In the genomic region with DNA sequence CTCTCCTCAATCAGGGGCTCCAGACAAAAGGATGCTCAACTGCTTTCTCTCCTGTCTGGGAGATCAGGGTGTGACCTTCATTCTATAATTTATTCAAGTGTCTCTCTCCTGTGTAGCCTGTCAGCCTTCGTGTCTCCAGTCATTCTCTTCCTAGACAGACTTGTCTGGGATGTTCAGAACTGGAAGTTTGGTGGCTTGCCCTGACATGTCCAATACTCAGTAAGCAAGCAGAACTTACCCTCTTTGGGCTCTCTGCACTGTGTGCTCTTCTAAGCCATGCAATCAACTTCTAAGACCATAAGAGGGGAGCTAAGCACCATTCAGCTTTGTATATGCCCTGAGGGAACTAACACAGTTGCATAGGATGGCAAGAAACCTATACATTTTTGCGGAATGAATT, we compare ENCODE assay signal across 15 cellular contexts. TPM values are rescaled to one million over a fixed set of nuclear protein-coding genes. Genes with fewer than 3 reads are reported as not detected.
DNase-seq lines count a peak whose midpoint lies in the region; ATAC-seq, FAIRE-seq and TF ChIP-seq lines count a peak whose summit lies in the region.
"Had no signal": no experiment of that assay in that cellular context is flagged by ENCODE, and none has a peak within 500 bp of the region (broad histone marks: within the 10 kb centered on the region; RNA-seq: fewer than 3 reads in every experiment).

No MANE protein-coding gene starts in this region.

- WGBS in IMR-90 (ENCODE audit: extremely low coverage in 2 of 2, insufficient read length in 1 of 2), 2 experiments: no CpG with 5 or more reads among the region's 2 CpGs

- peak overlapping the region; percentile 82 for H4K5ac ChIP-seq in IMR-90 (ENCODE audit: low read depth, low read length)

- intact Hi-C loops in IMR-90 (cut with micrococcal nuclease): no loop called here
- intact Hi-C loops in colonic mucosa (cut with DNase I): no loop called here

- no peak overlapping the region for H2AK5ac ChIP-seq in IMR-90 (ENCODE audit: low read depth, low read length)

- H3K9ac ChIP-seq in IMR-90 (ENCODE audit: low read depth, low read length) (peak overlapping the region; percentile 14; the same call in 1 of the 2 replicates), colonic mucosa (ENCODE audit: low read depth in 2 of 2, low read length in 2 of 2) (no peak overlapping the region)

- peak overlapping the region; percentile 88 for H2BK120ac ChIP-seq in IMR-90 (ENCODE audit: low read depth, low read length)

- ATAC-seq in IMR-90 (ENCODE audit: low read depth): peak; percentile 72

- H3K27me3 ChIP-seq in IMR-90 (ENCODE audit: control insufficient read depth, insufficient read depth, low read length): peaks cover 7% of the 10 kb centered on the region
- no peaks in the 10 kb centered on the region for H3K27me3 ChIP-seq in colonic mucosa
- no peaks in the 10 kb centered on the region for H3K27me3 ChIP-seq in neuron (ENCODE audit: insufficient read depth, low read length)

- peak overlapping the region; percentile 39 to 86; a peak in 3 of 4 replicates for H4K8ac ChIP-seq in IMR-90 (ENCODE audit: low read depth in 2 of 2, low read length in 2 of 2)

- FAIRE-seq in frontal cortex (lab: Jason Lieb, UNC): no peak
- FAIRE-seq: HTR-8/SVneo had no signal

- H3K23ac ChIP-seq in IMR-90 (ENCODE audit: low read depth, low read length): peak overlapping the region; percentile 4; the same call in 1 of the 2 replicates

- peaks cover 4% of the 10 kb centered on the region; the same call in 1 of the 2 replicates for H3K9me1 ChIP-seq in IMR-90 (ENCODE audit: insufficient read depth, low read length)

- H2BK20ac ChIP-seq in IMR-90 (ENCODE audit: low read depth, low read length): peak overlapping the region; percentile 76

- H3K36me3 ChIP-seq in IMR-90 (ENCODE audit: control insufficient read depth, insufficient read depth, low read length): no peaks in the 10 kb centered on the region
- H3K36me3 ChIP-seq in colonic mucosa: no peaks in the 10 kb centered on the region
- H3K36me3 ChIP-seq in neuron (ENCODE audit: insufficient read depth, low read length): no peaks in the 10 kb centered on the region
- H3K36me3 ChIP-seq: thoracic aorta had no signal

- H2AFZ ChIP-seq in IMR-90 (replicated peaks; ENCODE audit: low read length, poor library complexity) (peak overlapping the region; percentile 72), neuron (ENCODE audit: low read depth, low read length) (peak overlapping the region; percentile 0)

- no peak overlapping the region for H2BK15ac ChIP-seq in IMR-90 (ENCODE audit: low read depth, low read length)

- no peak for TF ChIP-seq CTCF in IMR-90 (conservative IDR thresholded peaks at IDR 0.05; ENCODE audit: low read depth, low read length)
- no peak for TF ChIP-seq CTCF in colonic mucosa (IDR thresholded peaks at IDR 0.05)

- H3K4ac ChIP-seq in IMR-90 (ENCODE audit: low read depth, low read length): peak overlapping the region; percentile 71

- peak overlapping the region; percentile 28; the same call in 1 of the 2 replicates for H3K4me2 ChIP-seq in IMR-90 (ENCODE audit: low read depth, low read length)

- H4K91ac ChIP-seq in IMR-90 (ENCODE audit: insufficient read depth, low read depth, low read length): peak overlapping the region; percentile 62

- TF ChIP-seq POLR2A in IMR-90 (IDR thresholded peaks at IDR 0.05; ENCODE audit: low read depth, low read length) (no peak), erythroblast (IDR thresholded peaks at IDR 0.05; ENCODE audit: low read length) (no peak)

- peak overlapping the region; percentile 29; the same call in 1 of the 2 replicates for H3K27ac ChIP-seq in IMR-90 (ENCODE audit: insufficient read depth, low read length)
- no peak overlapping the region for H3K27ac ChIP-seq in colonic mucosa
- H3K27ac ChIP-seq: thoracic aorta had no signal

- DNase-seq in IMR-90 (peak; percentile 11), NCI-H510A (lab: John Stamatoyannopoulos, UW) (peak; percentile 63), colonic mucosa (peak; percentile 20), frontal cortex (ENCODE audit: low spot score in 2 of 2) (no peak), HuH-7.5 (ENCODE audit: low spot score) (no peak), erythroblast (lab: John Stamatoyannopoulos, UW) (no peak), germinal center (ENCODE audit: low spot score) (no peak)
- DNase-seq: activated CD4-positive, alpha-beta T cell treated with anti-CD3 and anti-CD28 coated beads for 1 hour; activated T-cell treated with anti-CD3 and anti-CD28 coated beads, Interleukin-2, amount 50 U/mL, for 24 hours; amniotic stem cell; NCI-H1694 treated with DMSO at 0.1 percent for 48 hours had no signal

- H3K4me3 ChIP-seq in IMR-90 (ENCODE audit: insufficient read depth, low read depth, low read length) (no peak overlapping the region), colonic mucosa (no peak overlapping the region), neuron (ENCODE audit: low read length) (no peak overlapping the region)
- H3K4me3 ChIP-seq: thoracic aorta had no signal

- peak overlapping the region; percentile 58 for H3K14ac ChIP-seq in IMR-90 (replicated peaks; ENCODE audit: low read depth, low read length)

- CTCF ChIA-PET in IMR-90 (lab: Yijun Ruan, JAX): interaction anchor here (0.6 kb wide), 1 partner anchor 1403 kb away, joined by 3 read pairs; no protein-coding TSS in a partner anchor

- in situ Hi-C loops in IMR-90 (cut with MboI; ENCODE audit: low sequenced_read_pairs): no loop called here

- TF ChIP-seq RAD21 in IMR-90 (IDR thresholded peaks at IDR 0.05; ENCODE audit: low read length): no peak

- H4K20me1 ChIP-seq in IMR-90 (ENCODE audit: insufficient read depth, low read length): no peaks in the 10 kb centered on the region

- H3K56ac ChIP-seq in IMR-90 (ENCODE audit: extremely low read depth, insufficient read depth, low read length): no peak overlapping the region; the same call in 1 of the 2 replicates

- peak overlapping the region; percentile 100 for H3K18ac ChIP-seq in IMR-90 (ENCODE audit: low read depth, low read length)

- H3K9me3 ChIP-seq in IMR-90 (ENCODE audit: control insufficient read depth, insufficient read depth, low read length) (no peaks in the 10 kb centered on the region), colonic mucosa (no peaks in the 10 kb centered on the region), neuron (ENCODE audit: low read length) (peaks cover 1% of the 10 kb centered on the region)
- H3K9me3 ChIP-seq: thoracic aorta had no signal

- no TSS peak for BruUV-seq in IMR-90 (replicated peaks; lab: Mats Ljungman, UMichigan)

- H2AK9ac ChIP-seq in IMR-90 (replicated peaks; ENCODE audit: low read depth, low read length, poor library complexity): no peak overlapping the region

- H3K79me1 ChIP-seq in IMR-90 (ENCODE audit: low read depth in 1 of 2, low read length in 2 of 2): no peaks in the 10 kb centered on the region

- H3K4me1 ChIP-seq in IMR-90 (ENCODE audit: control insufficient read depth, insufficient read depth, low read length): peaks cover 5% of the 10 kb centered on the region
- H3K4me1 ChIP-seq in colonic mucosa: peaks cover 4% of the 10 kb centered on the region
- H3K4me1 ChIP-seq in neuron (ENCODE audit: insufficient read depth, low read length): peaks cover 29% of the 10 kb centered on the region

- dilution Hi-C loops in IMR-90 (cut with HindIII; ENCODE audit: low sequenced_read_pairs, unreplicated experiment): no loop called here

- peak overlapping the region; percentile 73 for H2BK5ac ChIP-seq in IMR-90 (ENCODE audit: low read depth, low read length, poor library complexity, severe bottlenecking)

- POLR2A ChIA-PET in IMR-90 (lab: Charles Lee; ENCODE audit: unreplicated experiment): no interaction called here

TF ChIP-seq in IMR-90, 13 proteins besides CTCF, POLR2A, EP300 and RAD21 (continues in another document):
- TF ChIP-seq RCOR1 (IDR thresholded peaks at IDR 0.05; ENCODE audit: insufficient replicate concordance, low read length) (no peak), MXI1 (IDR thresholded peaks at IDR 0.05; ENCODE audit: borderline replicate concordance, low read depth, low read length) (no peak), BHLHE40 (IDR thresholded peaks at IDR 0.05; ENCODE audit: low read depth, low read length) (no peak), FOS (IDR thresholded peaks at IDR 0.05; ENCODE audit: low read depth, low read length) (no peak), CEBPB (IDR thresholded peaks at IDR 0.05; ENCODE audit: low read depth, low read length) (no peak), CHD1 (IDR thresholded peaks at IDR 0.05; ENCODE audit: low read depth, low read length) (no peak)
- TF ChIP-seq, protein P1, sequence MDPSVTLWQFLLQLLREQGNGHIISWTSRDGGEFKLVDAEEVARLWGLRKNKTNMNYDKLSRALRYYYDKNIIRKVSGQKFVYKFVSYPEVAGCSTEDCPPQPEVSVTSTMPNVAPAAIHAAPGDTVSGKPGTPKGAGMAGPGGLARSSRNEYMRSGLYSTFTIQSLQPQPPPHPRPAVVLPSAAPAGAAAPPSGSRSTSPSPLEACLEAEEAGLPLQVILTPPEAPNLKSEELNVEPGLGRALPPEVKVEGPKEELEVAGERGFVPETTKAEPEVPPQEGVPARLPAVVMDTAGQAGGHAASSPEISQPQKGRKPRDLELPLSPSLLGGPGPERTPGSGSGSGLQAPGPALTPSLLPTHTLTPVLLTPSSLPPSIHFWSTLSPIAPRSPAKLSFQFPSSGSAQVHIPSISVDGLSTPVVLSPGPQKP (IDR thresholded peaks at IDR 0.05; ENCODE audit: borderline replicate concordance, low read depth, low read length): no peak

RNA-seq across cellular contexts. Expression of gene ACKR2, which starts 14.1 kb away (rescaled TPM):
- total RNA-seq in IMR-90 (2012; rRNA removed): not detected in 2 replicates
- 0.07 and 0.10 TPM in 2 replicates for polyA plus RNA-seq in IMR-90 (2012; rRNA removed)
- polyA plus RNA-seq in IMR-90 (2012; cell fraction: cytosol; rRNA removed): 0.08 and 0.11 TPM in 2 replicates
- 0.14 TPM in 2 replicates for polyA plus RNA-seq in IMR-90 (2012; cell fraction: nucleus; rRNA removed; ENCODE audit: low replicate concordance)
- total RNA-seq in colonic mucosa: 1 to 10 TPM; 3.2 to 6.5 TPM
- not detected for total RNA-seq in frontal cortex
- polyA plus RNA-seq: CD14-positive monocyte had no signal

RNA-seq across cellular contexts. Expression of gene HIGD1A, which starts 19.1 kb away (rescaled TPM):
- total RNA-seq in IMR-90 (2012; rRNA removed) (86.6 and 201 TPM in 2 replicates), colonic mucosa (100 to 1,000 TPM; 224 to 360 TPM), frontal cortex (127 TPM)
- 106 and 137 TPM in 2 replicates for polyA plus RNA-seq in IMR-90 (2012; rRNA removed)
- 13.1 and 33.8 TPM in 2 replicates for polyA plus RNA-seq in IMR-90 (2012; cell fraction: cytosol; rRNA removed)
- 2.0 and 26.0 TPM in 2 replicates for polyA plus RNA-seq in IMR-90 (2012; cell fraction: nucleus; rRNA removed; ENCODE audit: low replicate concordance)

RNA-seq across cellular contexts. Expression of gene CCDC13, which starts 50.3 kb away (rescaled TPM):
- 0.18 and 0.28 TPM in 2 replicates for total RNA-seq in IMR-90 (2012; rRNA removed)
- polyA plus RNA-seq in IMR-90 (2012; rRNA removed): 0.19 TPM in 2 replicates
- 0.10 TPM in 1 of 2 replicates, not detected in the other for polyA plus RNA-seq in IMR-90 (2012; cell fraction: cytosol; rRNA removed)
- 0.17 and 0.45 TPM in 2 replicates for polyA plus RNA-seq in IMR-90 (2012; cell fraction: nucleus; rRNA removed; ENCODE audit: low replicate concordance)
- 1 to 10 TPM in 1 of 2 donors, under 1 TPM in 1; 0.93 to 5.3 TPM for total RNA-seq in colonic mucosa
- 2.4 TPM for total RNA-seq in frontal cortex

RNA-seq across cellular contexts. Expression of gene CYP8B1, which starts 52.3 kb away (rescaled TPM):
- total RNA-seq in IMR-90 (2012; rRNA removed): not detected in 2 replicates
- not detected in 2 replicates for polyA plus RNA-seq in IMR-90 (2012; rRNA removed)
- polyA plus RNA-seq in IMR-90 (2012; cell fraction: cytosol; rRNA removed): not detected in 2 replicates
- polyA plus RNA-seq in IMR-90 (2012; cell fraction: nucleus; rRNA removed; ENCODE audit: low replicate concordance): not detected in 2 replicates
- total RNA-seq in colonic mucosa: under 1 TPM in 1 of 2 donors, not detected in 1; 0.20 TPM
- not detected for total RNA-seq in frontal cortex
- total RNA-seq: thoracic aorta had no signal
- polyA plus RNA-seq: CD14-positive monocyte had no signal

Comparison
In these comparisons a context has a peak if more than half of its experiments do, and no peak if none do; other contexts are left out.
1. DNase-seq: peak in IMR-90 (single experiment), NCI-H510A (single experiment) and colonic mucosa (single experiment); none in frontal cortex (0 of 2), HuH-7.5 (single experiment), erythroblast (0 of 2) and germinal center (single experiment).